In genomic region chr11:118921121-118921928, GRCh38 we compare ENCODE assay signal across 8 cellular contexts. TPM values are rescaled to one million over a fixed set of nuclear protein-coding genes. Genes with fewer than 3 reads are reported as not detected.
DNase-seq lines count a peak whose midpoint lies in the region; ATAC-seq and TF ChIP-seq lines count a peak whose summit lies in the region.

No MANE protein-coding gene starts in this region.

- no peaks in the 10 kb centered on the region for H3K36me3 ChIP-seq in heart left ventricle
- H3K36me3 ChIP-seq in prostate gland = no peaks in the 10 kb centered on the region

- peaks cover 24% of the 10 kb centered on the region for H3K36me3 Mint-ChIP-seq in T-helper 1 cell treated with Interleukin-12 subunit alpha and Interleukin-12 subunit beta and Interleukin-4 antibody, amounts not matched to agents 30 μg/mL and 1 μg/mL, for 36 hours (ENCODE audit: low read depth)
- H3K36me3 Mint-ChIP-seq in activated T-helper 1 cell treated with anti-CD3 and anti-CD28 coated beads, Interleukin-12 subunit alpha, Interleukin-12 subunit beta, Interleukin-2, Interleukin-4 antibody, amounts not matched to agents 30 ng/mL and 10 ng/mL and 1 ng/mL, durations not matched to agents 14 hours and 24 hours and 36 hours (ENCODE audit: low read depth) = peaks cover 4% of the 10 kb centered on the region

- no peaks in the 10 kb centered on the region for H3K27me3 Mint-ChIP-seq in T-helper 1 cell treated with Interleukin-12 subunit alpha and Interleukin-12 subunit beta and Interleukin-4 antibody, amounts not matched to agents 30 μg/mL and 1 μg/mL, for 36 hours (ENCODE audit: low read depth)
- H3K27me3 Mint-ChIP-seq in activated T-helper 1 cell treated with anti-CD3 and anti-CD28 coated beads, Interleukin-12 subunit alpha, Interleukin-12 subunit beta, Interleukin-2, Interleukin-4 antibody, amounts not matched to agents 30 ng/mL and 10 ng/mL and 1 ng/mL, durations not matched to agents 14 hours and 24 hours and 36 hours (ENCODE audit: insufficient read depth) = no peaks in the 10 kb centered on the region

- no peak for DNase-seq in T-helper 1 cell
- DNase-seq in activated T-helper 1 cell treated with anti-CD3 and anti-CD28 coated beads, Interleukin-12 subunit alpha, Interleukin-12 subunit beta, Interleukin-2, Interleukin-4 antibody, amounts not matched to agents 30 ng/mL and 10 ng/mL and 1 ng/mL, durations not matched to agents 14 hours and 24 hours and 36 hours (ENCODE audit: low spot score) = no peak
- DNase-seq in heart left ventricle = peak in 3 of 5 donors; percentile 71 to 75 (median 73)
- no peak for DNase-seq in prostate gland (ENCODE audit: low spot score)
- DNase-seq in COLO668 (lab: John Stamatoyannopoulos, UW; ENCODE audit: unreplicated experiment) = no peak
- no peak for DNase-seq in medulla oblongata (ENCODE audit: extremely low spot score)

- TF ChIP-seq CTCF in heart left ventricle (IDR thresholded peaks at IDR 0.05) (no peak), prostate gland (IDR thresholded peaks at IDR 0.05) (no peak)

- WGBS in heart left ventricle, 4 donors = 10 to 14% (median 12%) methylated on average over 13 of the region's 13 CpGs
- 4% methylated on average over 13 of the region's 13 CpGs for WGBS in prostate gland

- peaks cover 55% of the 10 kb centered on the region for H3K4me1 Mint-ChIP-seq in T-helper 1 cell treated with Interleukin-12 subunit alpha and Interleukin-12 subunit beta and Interleukin-4 antibody, amounts not matched to agents 30 μg/mL and 1 μg/mL, for 36 hours (ENCODE audit: low read depth)
- peaks cover 75% of the 10 kb centered on the region for H3K4me1 Mint-ChIP-seq in activated T-helper 1 cell treated with anti-CD3 and anti-CD28 coated beads, Interleukin-12 subunit alpha, Interleukin-12 subunit beta, Interleukin-2, Interleukin-4 antibody, amounts not matched to agents 30 ng/mL and 10 ng/mL and 1 ng/mL, durations not matched to agents 14 hours and 24 hours and 36 hours (ENCODE audit: low read depth)

- H3K27me3 ChIP-seq in heart left ventricle (no peaks in the 10 kb centered on the region), prostate gland (replicated peaks; ENCODE audit: insufficient read depth) (no peaks in the 10 kb centered on the region)

- H3K9me3 Mint-ChIP-seq in T-helper 1 cell treated with Interleukin-12 subunit alpha and Interleukin-12 subunit beta and Interleukin-4 antibody, amounts not matched to agents 30 μg/mL and 1 μg/mL, for 36 hours = no peaks in the 10 kb centered on the region
- H3K9me3 Mint-ChIP-seq in activated T-helper 1 cell treated with anti-CD3 and anti-CD28 coated beads, Interleukin-12 subunit alpha, Interleukin-12 subunit beta, Interleukin-2, Interleukin-4 antibody, amounts not matched to agents 30 ng/mL and 10 ng/mL and 1 ng/mL, durations not matched to agents 14 hours and 24 hours and 36 hours = no peaks in the 10 kb centered on the region

- H3K9me3 ChIP-seq in heart left ventricle (no peaks in the 10 kb centered on the region), prostate gland (no peaks in the 10 kb centered on the region)

- intact Hi-C loops in activated T-helper 1 cell treated with anti-CD3 and anti-CD28 coated beads, Interleukin-12 subunit alpha, Interleukin-12 subunit beta, Interleukin-2, Interleukin-4 antibody, amounts not matched to agents 30 ng/mL and 10 ng/mL and 1 ng/mL, durations not matched to agents 14 hours and 24 hours and 36 hours (cut with micrococcal nuclease) = no loop called here
- intact Hi-C loops in heart left ventricle (cut with DNase I) (loop anchor here in 1 of 10 donors (1.0 kb wide), 1 partner anchor 12 kb away; no protein-coding TSS in a partner anchor), prostate gland (cut with DNase I) (no loop called here)

- peaks cover 10 to 87% (median 78%) of the 10 kb centered on the region in 12 donors for H3K4me1 ChIP-seq in heart left ventricle
- H3K4me1 ChIP-seq in prostate gland (replicated peaks) = peaks cover 68% of the 10 kb centered on the region

- H3K4me3 ChIP-seq in heart left ventricle = peak overlapping the region in 11 of 12 donors; percentile 79 to 99 (median 92)
- peak overlapping the region; percentile 97 for H3K4me3 ChIP-seq in prostate gland

- peak overlapping the region; percentile 81 for H3K4me3 Mint-ChIP-seq in T-helper 1 cell treated with Interleukin-12 subunit alpha and Interleukin-12 subunit beta and Interleukin-4 antibody, amounts not matched to agents 30 μg/mL and 1 μg/mL, for 36 hours
- H3K4me3 Mint-ChIP-seq in activated T-helper 1 cell treated with anti-CD3 and anti-CD28 coated beads, Interleukin-12 subunit alpha, Interleukin-12 subunit beta, Interleukin-2, Interleukin-4 antibody, amounts not matched to agents 30 ng/mL and 10 ng/mL and 1 ng/mL, durations not matched to agents 14 hours and 24 hours and 36 hours = peak overlapping the region; percentile 73

- peak overlapping the region; percentile 87 to 100 (median 94) for H3K27ac ChIP-seq in heart left ventricle
- peak overlapping the region; percentile 92 to 97 for H3K27ac ChIP-seq in prostate gland

- TF ChIP-seq POLR2A in heart left ventricle (IDR thresholded peaks at IDR 0.05) (no peak), prostate gland (IDR thresholded peaks at IDR 0.05) (no peak)

- ATAC-seq in heart left ventricle (peak in 2 of 4 donors; percentile 0 to 3), GM18909 (IDR thresholded peaks at IDR 0.05; ENCODE audit: poor library complexity, unreplicated experiment) (no peak)

- peak overlapping the region; percentile 71 for H3K27ac Mint-ChIP-seq in T-helper 1 cell treated with Interleukin-12 subunit alpha and Interleukin-12 subunit beta and Interleukin-4 antibody, amounts not matched to agents 30 μg/mL and 1 μg/mL, for 36 hours
- H3K27ac Mint-ChIP-seq in activated T-helper 1 cell treated with anti-CD3 and anti-CD28 coated beads, Interleukin-12 subunit alpha, Interleukin-12 subunit beta, Interleukin-2, Interleukin-4 antibody, amounts not matched to agents 30 ng/mL and 10 ng/mL and 1 ng/mL, durations not matched to agents 14 hours and 24 hours and 36 hours = peak overlapping the region; percentile 73

RNA-seq across cellular contexts. Expression of gene BCL9L, which starts 4.4 kb away (rescaled TPM):
- total RNA-seq in activated T-helper 1 cell treated with anti-CD3 and anti-CD28 coated beads, Interleukin-12 subunit alpha, Interleukin-12 subunit beta, Interleukin-2, Interleukin-4 antibody, amounts not matched to agents 30 ng/mL and 10 ng/mL and 1 ng/mL, durations not matched to agents 14 hours and 24 hours and 36 hours = 27.3 and 32.4 TPM in 2 replicates
- total RNA-seq in heart left ventricle (10 to 100 TPM; 33.4 to 80.3 (median 44.3) TPM), prostate gland (10 to 100 TPM; 46.6 to 56.8 TPM)
- 100 to 1,000 TPM in 1 of 2 donors, 10 to 100 TPM in 1; 28.0 to 102 TPM for polyA plus RNA-seq in heart left ventricle

RNA-seq across cellular contexts. Expression of gene UPK2, which starts 34.8 kb away (rescaled TPM):
- not detected in 2 replicates for total RNA-seq in activated T-helper 1 cell treated with anti-CD3 and anti-CD28 coated beads, Interleukin-12 subunit alpha, Interleukin-12 subunit beta, Interleukin-2, Interleukin-4 antibody, amounts not matched to agents 30 ng/mL and 10 ng/mL and 1 ng/mL, durations not matched to agents 14 hours and 24 hours and 36 hours
- total RNA-seq in heart left ventricle (not detected), prostate gland (not detected)
- not detected for polyA plus RNA-seq in heart left ventricle

RNA-seq across cellular contexts. Expression of gene CXCR5, which starts 37.6 kb away (rescaled TPM):
- total RNA-seq in activated T-helper 1 cell treated with anti-CD3 and anti-CD28 coated beads, Interleukin-12 subunit alpha, Interleukin-12 subunit beta, Interleukin-2, Interleukin-4 antibody, amounts not matched to agents 30 ng/mL and 10 ng/mL and 1 ng/mL, durations not matched to agents 14 hours and 24 hours and 36 hours = 5.1 and 5.5 TPM in 2 replicates
- total RNA-seq in heart left ventricle (under 1 TPM in 1 of 9 donors, not detected in 8; 0.11 TPM), prostate gland (under 1 TPM in 1 of 2 donors, not detected in 1; 0.17 TPM)
- under 1 TPM; 0.25 to 0.27 TPM for polyA plus RNA-seq in heart left ventricle

RNA-seq across cellular contexts. Expression of gene FOXR1, which starts 50.2 kb away (rescaled TPM):
- not detected in 2 replicates for total RNA-seq in activated T-helper 1 cell treated with anti-CD3 and anti-CD28 coated beads, Interleukin-12 subunit alpha, Interleukin-12 subunit beta, Interleukin-2, Interleukin-4 antibody, amounts not matched to agents 30 ng/mL and 10 ng/mL and 1 ng/mL, durations not matched to agents 14 hours and 24 hours and 36 hours
- total RNA-seq in heart left ventricle (not detected), prostate gland (1 to 10 TPM in 1 of 2 donors, not detected in 1; 1.8 TPM)
- polyA plus RNA-seq in heart left ventricle = not detected

Comparison
In these comparisons a context has a peak if more than half of its experiments do, and no peak if none do; other contexts are left out.
1. DNase-seq: peak in heart left ventricle (3 of 5); none in T-helper 1 cell (0 of 5), activated T-helper 1 cell treated with anti-CD3 and anti-CD28 coated beads, Interleukin-12 subunit alpha, Interleukin-12 subunit beta, Interleukin-2, Interleukin-4 antibody, amounts not matched to agents 30 ng/mL and 10 ng/mL and 1 ng/mL, durations not matched to agents 14 hours and 24 hours and 36 hours (single experiment), prostate gland (single experiment), COLO668 (single experiment) and medulla oblongata (single experiment).